Comparison of ENCODE assay signal across 11 cellular contexts in genomic region chr20:54716790-54717189, GRCh38.
"Had no signal": no experiment of that assay in that cellular context is flagged by ENCODE, and none has a peak within 500 bp of the region (broad histone marks: within the 10 kb centered on the region; RNA-seq: fewer than 3 reads in every experiment).

No MANE protein-coding gene starts in this region.

- FAIRE-seq: H1, H54 had no signal

- H3K4me1 Mint-ChIP-seq: GM23338 had no signal

- H3K27ac ChIP-seq: GM23248 had no signal

- H3K36me3 ChIP-seq: HAP-1 had no signal

- H3K27ac Mint-ChIP-seq: GM23338, H9, HFFc6 had no signal

- H3K4me1 ChIP-seq: HAP-1 had no signal

- H3K9ac ChIP-seq: GM23248 had no signal

- DNase-seq: GM23248, GOT3, H7, H9, HCEC 1CT, HFFc6 had no signal

- ATAC-seq: GM23338, HCT116 had no signal

- H3K9me3 ChIP-seq: HAP-1 had no signal

- H3K4me3 ChIP-seq: GM23248, GM23338, HAP-1 had no signal

- H3K4me3 Mint-ChIP-seq: GM23338, H9, HFFc6 had no signal

- H3K9me3 Mint-ChIP-seq: H9 had no signal
